19 cellular contexts compared by ENCODE assay signal in genomic region chr2:72165792-72166191, GRCh38. TPM values are rescaled to one million over a fixed set of nuclear protein-coding genes. Genes with fewer than 3 reads are reported as not detected.
DNase-seq lines count a peak whose midpoint lies in the region; TF ChIP-seq lines count a peak whose summit lies in the region.
"Had no signal": no experiment of that assay in that cellular context is flagged by ENCODE, and none has a peak within 500 bp of the region (broad histone marks: within the 10 kb centered on the region; RNA-seq: fewer than 3 reads in every experiment).

No MANE protein-coding gene starts in this region.

- DNase-seq in ELR (ENCODE audit: low read depth), result peak; percentile 28
- peak; percentile 61 for DNase-seq in NCI-H226
- peak; percentile 25 for DNase-seq in mammary epithelial cell
- no peak for DNase-seq in mesothelial cell of epicardium (ENCODE audit: low spot score in 2 of 2, unreplicated experiment in 2 of 2)
- no peak for DNase-seq in T-helper 2 cell treated with Interferon-gamma antibody and Interleukin-4, amounts not matched to agents 5 μg/mL and 100 μg/mL, for 36 hours (ENCODE audit: low spot score)
- no peak for DNase-seq in mucosa of gallbladder (ENCODE audit: low spot score)
- DNase-seq in erythroblast (lab: John Stamatoyannopoulos, UW), result no peak
- DNase-seq: C1 segment of cervical spinal cord, DMS79 treated with DMSO at 0.1 percent for 48 hours, GF-D8, KBM-7, NCI-H1048, NCI-H1436 treated with DMSO at 0.1 percent for 48 hours, NCI-H2029 treated with DMSO at 0.1 percent for 48 hours, NCI-H510A treated with DMSO at 0.1 percent for 48 hours, Peyer's patch, SHP77, SK-N-SH had no signal

- H3K27me3 Mint-ChIP-seq in mesothelial cell of epicardium (ENCODE audit: low read depth), result no peaks in the 10 kb centered on the region
- H3K27me3 Mint-ChIP-seq in T-helper 2 cell treated with Interferon-gamma antibody and Interleukin-4, amounts not matched to agents 5 μg/mL and 100 μg/mL, for 36 hours (ENCODE audit: low read depth), result peaks cover 14% of the 10 kb centered on the region

- no peak overlapping the region for H3K4me3 ChIP-seq in mammary epithelial cell (replicated peaks in 1 of 3; ENCODE audit: insufficient read depth in 1 of 3, low read depth in 2 of 3, low read length in 3 of 3)
- H3K4me3 ChIP-seq: Peyer's patch had no signal

- H3K36me3 Mint-ChIP-seq in mesothelial cell of epicardium, result peaks cover 12% of the 10 kb centered on the region
- H3K36me3 Mint-ChIP-seq in T-helper 2 cell treated with Interferon-gamma antibody and Interleukin-4, amounts not matched to agents 5 μg/mL and 100 μg/mL, for 36 hours (ENCODE audit: low read depth), result no peaks in the 10 kb centered on the region

- CTCF ChIA-PET in mammary epithelial cell (lab: Charles Lee; ENCODE audit: low non-redundant PET), result no interaction called here

- no peaks in the 10 kb centered on the region for H3K36me3 ChIP-seq in mammary epithelial cell (ENCODE audit: insufficient read depth, low read length)
- H3K36me3 ChIP-seq: Peyer's patch had no signal

- H2AFZ ChIP-seq in mammary epithelial cell (ENCODE audit: low read depth, low read length), result no peak overlapping the region

- H3K9me3 Mint-ChIP-seq in mesothelial cell of epicardium, result peaks cover 20% of the 10 kb centered on the region
- no peaks in the 10 kb centered on the region for H3K9me3 Mint-ChIP-seq in T-helper 2 cell treated with Interferon-gamma antibody and Interleukin-4, amounts not matched to agents 5 μg/mL and 100 μg/mL, for 36 hours

- TF ChIP-seq POLR2A in erythroblast (IDR thresholded peaks at IDR 0.05; ENCODE audit: low read length), result no peak

- H4K20me1 ChIP-seq in mammary epithelial cell (ENCODE audit: insufficient read depth, low read length), result no peaks in the 10 kb centered on the region

- H3K4me1 Mint-ChIP-seq in mesothelial cell of epicardium, result peaks cover 21% of the 10 kb centered on the region
- H3K4me1 Mint-ChIP-seq in T-helper 2 cell treated with Interferon-gamma antibody and Interleukin-4, amounts not matched to agents 5 μg/mL and 100 μg/mL, for 36 hours (ENCODE audit: low read depth), result no peaks in the 10 kb centered on the region

- intact Hi-C loops in mammary epithelial cell (cut with micrococcal nuclease), result no loop called here

- peaks cover 4% of the 10 kb centered on the region for H3K4me1 ChIP-seq in mammary epithelial cell (ENCODE audit: insufficient read depth, low read length)
- H3K4me1 ChIP-seq: Peyer's patch had no signal

- H3K79me2 ChIP-seq in mammary epithelial cell (ENCODE audit: insufficient read depth, low read length), result no peaks in the 10 kb centered on the region

- WGBS in mammary epithelial cell (ENCODE audit: low coverage, missing lambda C conversion rate), result 67% methylated on average over 3 of the region's 3 CpGs

- TF ChIP-seq CTCF in mammary epithelial cell (conservative IDR thresholded peaks at IDR 0.05 in 1 of 2, IDR thresholded peaks at IDR 0.05 in 1 of 2; ENCODE audit: extremely low read depth in 1 of 2, insufficient read depth in 1 of 2, low read depth in 1 of 2, low read length in 2 of 2) (no peak), mesothelial cell of epicardium (IDR thresholded peaks at IDR 0.05; ENCODE audit: unreplicated experiment) (no peak)

- H3K27ac Mint-ChIP-seq in mesothelial cell of epicardium, result peak overlapping the region; percentile 60
- no peak overlapping the region for H3K27ac Mint-ChIP-seq in T-helper 2 cell treated with Interferon-gamma antibody and Interleukin-4, amounts not matched to agents 5 μg/mL and 100 μg/mL, for 36 hours

- no peak overlapping the region for H3K9ac ChIP-seq in mammary epithelial cell (ENCODE audit: insufficient read depth, low read length)
- H3K9ac ChIP-seq: SK-N-SH had no signal

- H3K27ac ChIP-seq in mammary epithelial cell (ENCODE audit: insufficient read depth, low read depth, low read length), result no peak overlapping the region
- H3K27ac ChIP-seq: Peyer's patch had no signal

- dilution Hi-C loops in mammary epithelial cell (cut with HindIII; ENCODE audit: low sequenced_read_pairs), result no loop called here

- H3K27me3 ChIP-seq in mammary epithelial cell (ENCODE audit: insufficient read depth, low read length), result no peaks in the 10 kb centered on the region
- H3K27me3 ChIP-seq: Peyer's patch had no signal

- no peak overlapping the region for H3K4me2 ChIP-seq in mammary epithelial cell (ENCODE audit: insufficient read depth, low read depth, low read length)
- H3K4me2 ChIP-seq: SK-N-SH had no signal

- no peak overlapping the region for H3K4me3 Mint-ChIP-seq in mesothelial cell of epicardium
- no peak overlapping the region for H3K4me3 Mint-ChIP-seq in T-helper 2 cell treated with Interferon-gamma antibody and Interleukin-4, amounts not matched to agents 5 μg/mL and 100 μg/mL, for 36 hours

- H3K9me3 ChIP-seq in mammary epithelial cell (replicated peaks; ENCODE audit: insufficient read depth, low read length), result no peaks in the 10 kb centered on the region
- H3K9me3 ChIP-seq: Peyer's patch, SK-N-SH had no signal

- BruUV-seq in mammary epithelial cell (replicated peaks; lab: Mats Ljungman, UMichigan), result no TSS peak

- in situ Hi-C loops in mammary epithelial cell (cut with MboI; ENCODE audit: low sequenced_read_pairs in 2 of 2), result loop anchor here (25.0 kb wide), 1 partner anchor 422 kb away; no protein-coding TSS in a partner anchor

RNA-seq across cellular contexts. Expression of gene CYP26B1, which starts 18.1 kb away (rescaled TPM):
- total RNA-seq in mammary epithelial cell, result 1 to 10 TPM in 1 of 2 donors, under 1 TPM in 1; 0.50 to 8.6 TPM
- 1.6 TPM for polyA plus RNA-seq in mammary epithelial cell
- 3.3 TPM for polyA minus RNA-seq in mammary epithelial cell
- 1,290 to 1,322 TPM (median 1,292 TPM) in 3 replicates for total RNA-seq in mesothelial cell of epicardium
- 2.2 TPM for total RNA-seq in mucosa of gallbladder
- total RNA-seq: T-helper 1 cell treated with Interleukin-12 subunit alpha and Interleukin-12 subunit beta and Interleukin-4 antibody, amounts not matched to agents 30 ng/mL and 1 ng/mL, for 36 hours had no signal

Comparison
In these comparisons a context has a peak if more than half of its experiments do, and no peak if none do; other contexts are left out.
1. DNase-seq: peak in ELR (single experiment), NCI-H226 (single experiment) and mammary epithelial cell (single experiment); none in mesothelial cell of epicardium (0 of 2), T-helper 2 cell treated with Interferon-gamma antibody and Interleukin-4, amounts not matched to agents 5 μg/mL and 100 μg/mL, for 36 hours (single experiment), mucosa of gallbladder (single experiment) and erythroblast (0 of 2).
2. RNA of gene CYP26B1, which starts 18.1 kb away (total RNA-seq): 1,290 to 1,322 TPM in mesothelial cell of epicardium; 0.50 to 8.6 TPM in mammary epithelial cell and 2.2 TPM in mucosa of gallbladder (single experiment); every median in the first group is over 100 times any median in the second.